27 cellular contexts compared by ENCODE assay signal in genomic region chr1:54516249-54516920, GRCh38. TPM values are rescaled to one million over a fixed set of nuclear protein-coding genes. Genes with fewer than 3 reads are reported as not detected.
DNase-seq lines count a peak whose midpoint lies in the region; ATAC-seq, FAIRE-seq and TF ChIP-seq lines count a peak whose summit lies in the region.
"Had no signal": no experiment of that assay in that cellular context is flagged by ENCODE, and none has a peak within 500 bp of the region (broad histone marks: within the 10 kb centered on the region; RNA-seq: fewer than 3 reads in every experiment).

No MANE protein-coding gene starts in this region.

- no peaks in the 10 kb centered on the region for H3K9me3 ChIP-seq in H1 (ENCODE audit: insufficient read depth in 2 of 2, low read depth in 1 of 2, low read length in 1 of 2)
- no peaks in the 10 kb centered on the region for H3K9me3 ChIP-seq in smooth muscle cell (replicated peaks; ENCODE audit: low read depth)
- H3K9me3 ChIP-seq in effector memory CD4-positive, alpha-beta T cell (ENCODE audit: control insufficient read depth, low read length) = no peaks in the 10 kb centered on the region
- H3K9me3 ChIP-seq: Caco-2, gastroesophageal sphincter, SJSA1 had no signal

- H4K20me1 ChIP-seq in H1 (replicated peaks in 1 of 2; ENCODE audit: control insufficient read depth in 1 of 2, insufficient read depth in 2 of 2, low read length in 2 of 2) = no peaks in the 10 kb centered on the region
- H4K20me1 ChIP-seq in smooth muscle cell (ENCODE audit: low read depth) = no peaks in the 10 kb centered on the region

- no peak overlapping the region for H2BK20ac ChIP-seq in H1 (ENCODE audit: low read length)

- no peaks in the 10 kb centered on the region for H3F3A ChIP-seq in smooth muscle cell (ENCODE audit: low read depth)

- CTCF ChIA-PET in RWPE1 (lab: Yijun Ruan, JAX) (no interaction called here), H1 (lab: Charles Lee; ENCODE audit: partially characterized antibody) (interaction anchor here (0.6 to 2.5 kb wide), 10 partner anchors 9 to 229 kb away, joined by 3 to 16 read pairs (median 3); no protein-coding TSS in a partner anchor)

- no peak overlapping the region for H2BK15ac ChIP-seq in H1 (ENCODE audit: low read length)

- no peak overlapping the region for H2BK5ac ChIP-seq in H1 (ENCODE audit: low read depth, low read length)

- no peak overlapping the region for H3K27ac ChIP-seq in RWPE1
- no peak overlapping the region for H3K27ac ChIP-seq in H1 (ENCODE audit: low read depth, low read length)
- H3K27ac ChIP-seq in smooth muscle cell (ENCODE audit: low read depth) = peak overlapping the region; percentile 20
- no peak overlapping the region for H3K27ac ChIP-seq in effector memory CD4-positive, alpha-beta T cell (ENCODE audit: insufficient read depth, low read length, poor library complexity, severe bottlenecking)
- H3K27ac ChIP-seq: 22Rv1, gastroesophageal sphincter, hepatocyte, SJSA1 had no signal

- H3K4me1 ChIP-seq in H1 (replicated peaks in 1 of 4; ENCODE audit: control insufficient read depth in 3 of 4, insufficient read depth in 4 of 4, low read length in 3 of 4) (no peaks in the 10 kb centered on the region), smooth muscle cell (ENCODE audit: low read depth) (no peaks in the 10 kb centered on the region)
- H3K4me1 ChIP-seq in effector memory CD4-positive, alpha-beta T cell (ENCODE audit: control insufficient read depth, insufficient read depth, low read length, poor library complexity, severe bottlenecking) = no peaks in the 10 kb centered on the region
- H3K4me1 ChIP-seq: gastroesophageal sphincter, SJSA1 had no signal

- H2AFZ ChIP-seq in H1 (ENCODE audit: low read length) = 0 out of 2 replicates have a peak overlapping the region, but pooled peaks have one; percentile 48
- no peak overlapping the region for H2AFZ ChIP-seq in smooth muscle cell (ENCODE audit: low read depth)
- H2AFZ ChIP-seq: GM23338, hepatocyte had no signal

- H3K4ac ChIP-seq in H1 (replicated peaks; ENCODE audit: insufficient read length, low read depth, low read length) = no peak overlapping the region

- no peak for TF ChIP-seq EP300 in H1 (IDR thresholded peaks at IDR 0.05; ENCODE audit: borderline replicate concordance in 1 of 2, low read depth in 2 of 2, low read length in 2 of 2)

- H3K79me1 ChIP-seq in H1 (ENCODE audit: low read depth, low read length) = no peaks in the 10 kb centered on the region

- no peaks in the 10 kb centered on the region for H3K23me2 ChIP-seq in H1 (ENCODE audit: low read depth, low read length)

- H3K14ac ChIP-seq in H1 (ENCODE audit: insufficient read length) = no peak overlapping the region

- 83% methylated on average over 4 of the region's 4 CpGs; no CpG with 5 or more reads in 1 of the 2 experiments for WGBS in H1 (ENCODE audit: extremely low coverage in 1 of 2, insufficient coverage in 1 of 2, insufficient read length in 1 of 2, insufficient replicate concordance in 2 of 2, low coverage in 1 of 2, low lambda C conversion rate in 2 of 2, missing lambda C conversion rate in 1 of 2), 2 experiments
- 72% methylated on average over 4 of the region's 4 CpGs for WGBS in smooth muscle cell (ENCODE audit: low lambda C conversion rate)

- POLR2A ChIA-PET in RWPE1 (lab: Yijun Ruan, JAX; ENCODE audit: low non-redundant PET) = no interaction called here
- POLR2A ChIA-PET in H1 (lab: Charles Lee; ENCODE audit: partially characterized antibody) = no interaction called here

- H4K5ac ChIP-seq in H1 (ENCODE audit: insufficient read length, low read depth, low read length) = no peak overlapping the region

- H3K4me2 ChIP-seq in H1 (ENCODE audit: insufficient read depth in 1 of 2, low read depth in 2 of 2, low read length in 2 of 2) = no peak overlapping the region
- no peak overlapping the region for H3K4me2 ChIP-seq in smooth muscle cell
- H3K4me2 ChIP-seq: GM23338, hepatocyte had no signal

- H2AK5ac ChIP-seq in H1 (ENCODE audit: low read depth, low read length) = no peak overlapping the region

- H3K9ac ChIP-seq in H1 (replicated peaks in 1 of 4; ENCODE audit: extremely low read depth in 1 of 4, low read depth in 3 of 4, low read length in 3 of 4) (no peak overlapping the region), smooth muscle cell (ENCODE audit: low read depth) (no peak overlapping the region)

- H3K56ac ChIP-seq in H1 (replicated peaks; ENCODE audit: insufficient read length, low read depth, low read length) = no peak overlapping the region

- no peak overlapping the region for H3K18ac ChIP-seq in H1 (ENCODE audit: extremely low read depth, low read length)

- H4K8ac ChIP-seq in H1 (ENCODE audit: extremely low read depth, insufficient read depth, low read length) = 0 out of 2 replicates have a peak overlapping the region, but pooled peaks have one; percentile 17

- TF ChIP-seq CTCF in RWPE1 (conservative IDR thresholded peaks at IDR 0.05; ENCODE audit: low read depth) (no peak), H1 (IDR thresholded peaks at IDR 0.05; ENCODE audit: control extremely low read depth in 1 of 3, insufficient read depth in 1 of 3, low read depth in 1 of 3, low read length in 3 of 3) (no peak), smooth muscle cell (IDR thresholded peaks at IDR 0.05; ENCODE audit: borderline replicate concordance, insufficient read depth, poor library complexity, severe bottlenecking) (no peak)

- no peaks in the 10 kb centered on the region for H3K27me3 ChIP-seq in H1 (replicated peaks in 1 of 4; ENCODE audit: control insufficient read depth in 3 of 4, extremely low read depth in 1 of 4, insufficient read depth in 3 of 4, low read length in 3 of 4)
- no peaks in the 10 kb centered on the region for H3K27me3 ChIP-seq in smooth muscle cell (ENCODE audit: low read depth)
- H3K27me3 ChIP-seq in effector memory CD4-positive, alpha-beta T cell (replicated peaks; ENCODE audit: control insufficient read depth, insufficient read depth, low read length, poor library complexity, severe bottlenecking) = no peaks in the 10 kb centered on the region
- H3K27me3 ChIP-seq: gastroesophageal sphincter, hepatocyte, SJSA1 had no signal

- no peak overlapping the region for H2BK120ac ChIP-seq in H1 (replicated peaks; ENCODE audit: low read depth, low read length)

- H3K79me2 ChIP-seq in H1 (ENCODE audit: control insufficient read depth in 1 of 2, insufficient read depth in 2 of 2, low read length in 2 of 2) = no peaks in the 10 kb centered on the region
- H3K79me2 ChIP-seq in smooth muscle cell (ENCODE audit: low read depth) = no peaks in the 10 kb centered on the region
- H3K79me2 ChIP-seq: hepatocyte had no signal

- H3K23ac ChIP-seq in H1 (ENCODE audit: insufficient read length) = no peak overlapping the region

- H3K36me3 ChIP-seq in H1 (ENCODE audit: control insufficient read depth in 2 of 4, insufficient read depth in 4 of 4, low read length in 3 of 4) (no peaks in the 10 kb centered on the region), smooth muscle cell (ENCODE audit: low read depth) (no peaks in the 10 kb centered on the region)
- H3K36me3 ChIP-seq in effector memory CD4-positive, alpha-beta T cell (ENCODE audit: control insufficient read depth, insufficient read depth, low read length) = no peaks in the 10 kb centered on the region
- H3K36me3 ChIP-seq: gastroesophageal sphincter, SJSA1 had no signal

- no peak for FAIRE-seq in H1 (lab: Jason Lieb, UNC)

- H4K91ac ChIP-seq in H1 (replicated peaks; ENCODE audit: insufficient read length, low read length) = no peak overlapping the region

- ATAC-seq in HG03175 (IDR thresholded peaks at IDR 0.05; ENCODE audit: unreplicated experiment) = no peak
- ATAC-seq: gastroesophageal sphincter; GM23338; stimulated activated memory B cell treated with anti-CD40 and anti-IgM and Interleukin-4, amounts not matched to agents 10 μg/mL and 1 μg/mL and 100 μg/mL, for 72 hours had no signal

- DNase-seq in DMS53 (lab: John Stamatoyannopoulos, UW) (peak; percentile 46), DMS53 treated with DMSO at 0.1 percent for 48 hours (lab: John Stamatoyannopoulos, UW; ENCODE audit: unreplicated experiment) (no peak), RWPE1 (ENCODE audit: low spot score) (peak; percentile 58), H1 (ENCODE audit: low read depth in 1 of 2, low spot score in 2 of 2) (no peak), smooth muscle cell (lab: John Stamatoyannopoulos, UW; ENCODE audit: unreplicated experiment) (no peak), COLO829 (ENCODE audit: low spot score) (no peak)
- no peak for DNase-seq in effector memory CD4-positive, alpha-beta T cell
- DNase-seq: activated B cell treated with CpG ODN at 0.5 μM for 24 hours; activated CD4-positive, alpha-beta T cell treated with anti-CD3 and anti-CD28 coated beads, Interleukin-2, amount 10 ng/mL, durations not matched to agents 7 days and 5 days; activated naive CD4-positive, alpha-beta T cell treated with anti-CD3 and anti-CD28 coated beads for 36 hours; activated T-cell treated with anti-CD3 and anti-CD28 coated beads, Interleukin-2, amount 50 U/mL, for 48 hours; C1 segment of cervical spinal cord; Caco-2; DND-41; Karpas-422; MV-4-11; NCI-H1436; NCI-H446; NCI-H774; T-helper 1 cell had no signal

- no peak for TF ChIP-seq POLR2A in H1 (IDR thresholded peaks at IDR 0.05; ENCODE audit: control extremely low read depth in 1 of 2, low read depth in 2 of 2, low read length in 2 of 2)

- H3K4me3 ChIP-seq in H1 (ENCODE audit: extremely low read depth in 1 of 4, insufficient read depth in 2 of 4, low read depth in 3 of 4, low read length in 4 of 4) = no peak overlapping the region
- H3K4me3 ChIP-seq in smooth muscle cell = no peak overlapping the region
- no peak overlapping the region for H3K4me3 ChIP-seq in effector memory CD4-positive, alpha-beta T cell (ENCODE audit: insufficient read depth, low read depth, low read length, poor library complexity, severe bottlenecking)
- H3K4me3 ChIP-seq: gastroesophageal sphincter, GM23338, hepatocyte, SJSA1 had no signal

- TF ChIP-seq RAD21 in H1 (IDR thresholded peaks at IDR 0.05 in 1 of 2, conservative IDR thresholded peaks at IDR 0.05 in 1 of 2; ENCODE audit: low read depth in 2 of 2, low read length in 2 of 2) = no peak

- no peak overlapping the region for H2BK12ac ChIP-seq in H1 (ENCODE audit: low read depth, low read length)

TF ChIP-seq in H1, 55 proteins besides CTCF, POLR2A, EP300 and RAD21 (continues in another document):
- TF ChIP-seq CHD1 (IDR thresholded peaks at IDR 0.05; ENCODE audit: low read depth, low read length) (no peak), BCL11A (IDR thresholded peaks at IDR 0.05; ENCODE audit: low read depth in 2 of 2, low read length in 2 of 2) (no peak), KDM5A (IDR thresholded peaks at IDR 0.05; ENCODE audit: low read length) (no peak)

RNA-seq across cellular contexts. Expression of gene ACOT11, which starts 31.6 kb away (rescaled TPM):
- total RNA-seq in H1 (2021; fragmentation: NEBNext Ultra II Directional; extraction: Animal tissue kit (Norgen Biotek cat#: 25700)) = 3.5 and 3.8 TPM in 2 replicates
- polyA plus RNA-seq in H1 (2011; rRNA removed) (4.5 and 5.6 TPM in 2 replicates), smooth muscle cell (1.6 and 8.8 TPM in 2 replicates)
- 4.2 TPM for polyA plus RNA-seq in H1 (2011; cell fraction: cytosol; rRNA removed)
- 9.9 TPM for polyA plus RNA-seq in H1 (2011; cell fraction: nucleus; rRNA removed)
- 2.9 to 4.1 TPM (median 3.4 TPM) in 4 replicates for polyA plus RNA-seq in H1 (2012, experiment 1 of 2)
- 3.2 TPM for polyA plus RNA-seq in H1 (2012, experiment 2 of 2)
- 2.8 TPM for polyA plus RNA-seq in H1 (2013, experiment 1 of 2)
- polyA plus RNA-seq in H1 (2013, experiment 2 of 2) = 2.5 TPM
- polyA minus RNA-seq in H1 (2011; rRNA and poly(A)+ RNA removed) = 6.1 and 6.3 TPM in 2 replicates
- polyA minus RNA-seq in H1 (2011; cell fraction: cytosol; rRNA and poly(A)+ RNA removed) = 1.8 TPM
- 8.7 TPM for polyA minus RNA-seq in H1 (2011; cell fraction: nucleus; rRNA and poly(A)+ RNA removed)
- total RNA-seq in smooth muscle cell = 4.8 TPM in 2 replicates

Comparison
In these comparisons a context has a peak if more than half of its experiments do, and no peak if none do; other contexts are left out.
1. DNase-seq: peak in DMS53 (single experiment) and RWPE1 (single experiment); none in DMS53 treated with DMSO at 0.1 percent for 48 hours (single experiment), H1 (0 of 2), smooth muscle cell (single experiment), effector memory CD4-positive, alpha-beta T cell (0 of 3) and COLO829 (single experiment).